Comparison of ENCODE assay signal across 8 cellular contexts in genomic region chr17:62965149-62965648, GRCh38. TPM values are rescaled to one million over a fixed set of nuclear protein-coding genes. Genes with fewer than 3 reads are reported as not detected.
DNase-seq lines count a peak whose midpoint lies in the region; ATAC-seq and TF ChIP-seq lines count a peak whose summit lies in the region.

No MANE protein-coding gene starts in this region.

- 61% methylated on average over 18 of the region's 19 CpGs for WGBS in right lobe of liver (ENCODE audit: insufficient coverage, low coverage, low lambda C conversion rate, missing lambda C conversion rate)

- H3K36me3 Mint-ChIP-seq in activated naive CD4-positive, alpha-beta T cell treated with anti-CD3 and anti-CD28 coated beads, Interleukin-2, amount 50 U/mL, for 24 hours: no peaks in the 10 kb centered on the region

- H3K4me3 ChIP-seq in right lobe of liver: peak overlapping the region in 2 of 3 donors; percentile 61 to 77

- intact Hi-C loops in right lobe of liver (cut with DNase I): no loop called here

- peak; percentile 38 for DNase-seq in activated T-cell treated with anti-CD3 and anti-CD28 coated beads for 24 hours (ENCODE audit: low read depth)
- no peak for DNase-seq in activated T-cell treated with anti-CD3 and anti-CD28 coated beads, Interleukin-2, amount 50 U/mL, for 1 hour
- no peak for DNase-seq in right lobe of liver
- DNase-seq in stimulated activated CD8-positive, alpha-beta memory T cell treated with anti-CD3 and anti-CD28 coated beads, Interleukin-7, amount 100 ng/mL, for 48 hours (ENCODE audit: extremely low read depth in 1 of 2, low read depth in 1 of 2): peak; percentile 36 to 72
- no peak for DNase-seq in NCI-H82 treated with DMSO at 0.1 percent for 48 hours (lab: John Stamatoyannopoulos, UW; ENCODE audit: unreplicated experiment)
- no peak for DNase-seq in NCI-H1436 (lab: John Stamatoyannopoulos, UW)

- ATAC-seq in right lobe of liver: no peak
- ATAC-seq in HG02852 (IDR thresholded peaks at IDR 0.05; ENCODE audit: unreplicated experiment): no peak

- H3K4me3 Mint-ChIP-seq in activated naive CD4-positive, alpha-beta T cell treated with anti-CD3 and anti-CD28 coated beads, Interleukin-2, amount 50 U/mL, for 24 hours: peak overlapping the region; percentile 86

- H3K36me3 ChIP-seq in right lobe of liver: no peaks in the 10 kb centered on the region

- H3K9me3 Mint-ChIP-seq in activated naive CD4-positive, alpha-beta T cell treated with anti-CD3 and anti-CD28 coated beads, Interleukin-2, amount 50 U/mL, for 24 hours: no peaks in the 10 kb centered on the region

- no peaks in the 10 kb centered on the region for H3K9me3 ChIP-seq in right lobe of liver

- H3K4me1 Mint-ChIP-seq in activated naive CD4-positive, alpha-beta T cell treated with anti-CD3 and anti-CD28 coated beads, Interleukin-2, amount 50 U/mL, for 24 hours: peaks cover 27% of the 10 kb centered on the region

- H3K27ac Mint-ChIP-seq in activated naive CD4-positive, alpha-beta T cell treated with anti-CD3 and anti-CD28 coated beads, Interleukin-2, amount 50 U/mL, for 24 hours: peak overlapping the region; percentile 88

- TF ChIP-seq CTCF in right lobe of liver (IDR thresholded peaks at IDR 0.05): no peak

- no peaks in the 10 kb centered on the region for H3K27me3 ChIP-seq in right lobe of liver

- peak overlapping the region in 1 of 3 donors; percentile 47 for H3K27ac ChIP-seq in right lobe of liver

- H3K4me1 ChIP-seq in right lobe of liver: peaks cover 0 to 8% (median 4%) of the 10 kb centered on the region in 4 donors

- no peaks in the 10 kb centered on the region for H3K27me3 Mint-ChIP-seq in activated naive CD4-positive, alpha-beta T cell treated with anti-CD3 and anti-CD28 coated beads, Interleukin-2, amount 50 U/mL, for 24 hours

- TF ChIP-seq POLR2A in right lobe of liver (IDR thresholded peaks at IDR 0.05): no peak

RNA-seq across cellular contexts. Expression of gene TANC2, which starts 0.8 kb away (rescaled TPM):
- 10 to 100 TPM in 1 of 6 experiments, 1 to 10 TPM in 5; 3.1 to 10.3 (median 5.2) TPM for total RNA-seq in right lobe of liver

Comparison
In these comparisons a context has a peak if more than half of its experiments do, and no peak if none do; other contexts are left out.
1. DNase-seq: peak in activated T-cell treated with anti-CD3 and anti-CD28 coated beads for 24 hours (single experiment) and stimulated activated CD8-positive, alpha-beta memory T cell treated with anti-CD3 and anti-CD28 coated beads, Interleukin-7, amount 100 ng/mL, for 48 hours (2 of 2); none in activated T-cell treated with anti-CD3 and anti-CD28 coated beads, Interleukin-2, amount 50 U/mL, for 1 hour (single experiment), right lobe of liver (0 of 3), NCI-H82 treated with DMSO at 0.1 percent for 48 hours (single experiment) and NCI-H1436 (single experiment).